ENCODE assay signal across 8 cellular contexts in the genomic region with DNA sequence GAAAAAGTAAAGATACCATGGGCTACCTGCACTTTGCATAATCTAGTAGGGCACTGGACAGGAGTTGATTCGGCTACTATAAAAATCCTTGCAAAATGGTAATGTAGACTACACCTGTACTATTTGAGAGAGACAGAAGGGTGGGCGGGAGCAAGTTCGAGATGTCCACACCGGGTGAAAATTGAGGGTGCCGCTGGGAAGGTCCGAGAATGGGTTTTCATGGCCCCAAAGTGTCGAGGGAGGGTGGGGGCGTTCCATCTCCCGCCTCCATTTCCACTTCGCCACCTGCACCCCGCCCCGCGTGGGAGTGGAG. TPM values are rescaled to one million over a fixed set of nuclear protein-coding genes. Genes with fewer than 3 reads are reported as not detected.
DNase-seq lines count a peak whose midpoint lies in the region; ATAC-seq and TF ChIP-seq lines count a peak whose summit lies in the region.

No MANE protein-coding gene starts in this region.

- H3K9ac ChIP-seq in iPS-18a (ENCODE audit: low read length) (peak overlapping the region; percentile 79), subcutaneous abdominal adipose tissue (ENCODE audit: low read length in 5 of 5) (peak overlapping the region; percentile 80 to 95 (median 92))

- H3K36me3 ChIP-seq in BJ (ENCODE audit: control insufficient read depth, insufficient read depth, low read length) (no peaks in the 10 kb centered on the region; the same call in 1 of the 2 replicates), iPS-18a (ENCODE audit: control insufficient read depth, low read depth, low read length) (no peaks in the 10 kb centered on the region), subcutaneous abdominal adipose tissue (ENCODE audit: control insufficient read depth in 5 of 5, insufficient read depth in 5 of 5, low read length in 5 of 5) (peaks cover 0 to 3% (median 0%) of the 10 kb centered on the region in 5 donors)

- H3K4me1 Mint-ChIP-seq in activated CD4-positive, alpha-beta memory T cell treated with anti-CD3 and anti-CD28 coated beads for 36 hours (ENCODE audit: low read depth) = peaks cover 29% of the 10 kb centered on the region

- H3K36me3 Mint-ChIP-seq in activated CD4-positive, alpha-beta memory T cell treated with anti-CD3 and anti-CD28 coated beads for 36 hours = peaks cover 7% of the 10 kb centered on the region

- H3K4me3 Mint-ChIP-seq in activated CD4-positive, alpha-beta memory T cell treated with anti-CD3 and anti-CD28 coated beads for 36 hours = peak overlapping the region; percentile 90

- H3K27me3 Mint-ChIP-seq in activated CD4-positive, alpha-beta memory T cell treated with anti-CD3 and anti-CD28 coated beads for 36 hours = no peaks in the 10 kb centered on the region

- DNase-seq in BJ (ENCODE audit: low read depth) (no peak), HFF-Myc (ENCODE audit: extremely low read depth, low read depth) (no peak)
- no peak for DNase-seq in activated CD4-positive, alpha-beta memory T cell treated with anti-CD3 and anti-CD28 coated beads for 36 hours
- no peak for DNase-seq in activated CD8-positive, alpha-beta memory T cell treated with anti-CD3 and anti-CD28 coated beads, Interleukin-2, amount 50 U/mL, for 4 hours

- TF ChIP-seq CTCF in BJ (IDR thresholded peaks at IDR 0.05; ENCODE audit: insufficient read depth, low read depth, low read length) (no peak), HFF-Myc (IDR thresholded peaks at IDR 0.05; ENCODE audit: low read depth, low read length, missing control alignments) (no peak)

- POLR2A ChIA-PET in BJ (lab: Charles Lee) = no interaction called here
- POLR2A ChIA-PET in activated CD4-positive, alpha-beta memory T cell treated with anti-CD3 and anti-CD28 coated beads for 36 hours (lab: Charles Lee) = no interaction called here

- H3K4me1 ChIP-seq in iPS-18a (ENCODE audit: control insufficient read depth, low read depth, low read length) (peaks cover 8% of the 10 kb centered on the region), subcutaneous abdominal adipose tissue (ENCODE audit: control insufficient read depth in 5 of 5, insufficient read depth in 5 of 5, low read length in 5 of 5) (peaks cover 3 to 23% (median 18%) of the 10 kb centered on the region in 5 donors)

- H3K27me3 ChIP-seq in BJ (ENCODE audit: control insufficient read depth, insufficient read depth, low read length) = no peaks in the 10 kb centered on the region
- no peaks in the 10 kb centered on the region for H3K27me3 ChIP-seq in iPS-18a (ENCODE audit: control insufficient read depth, insufficient read depth, low read length)
- no peaks in the 10 kb centered on the region for H3K27me3 ChIP-seq in subcutaneous abdominal adipose tissue (ENCODE audit: control insufficient read depth in 5 of 5, insufficient read depth in 4 of 5, low read length in 5 of 5)

- peak overlapping the region; percentile 87 for H3K27ac Mint-ChIP-seq in activated CD4-positive, alpha-beta memory T cell treated with anti-CD3 and anti-CD28 coated beads for 36 hours

- intact Hi-C loops in activated CD4-positive, alpha-beta memory T cell treated with anti-CD3 and anti-CD28 coated beads for 36 hours (cut with micrococcal nuclease) = loop anchor here (1.0 to 2.0 kb wide), 3 partner anchors 38 to 788 kb away; partner anchors contain the start of gene CFL2

- H3K9me3 Mint-ChIP-seq in activated CD4-positive, alpha-beta memory T cell treated with anti-CD3 and anti-CD28 coated beads for 36 hours = no peaks in the 10 kb centered on the region

- no peak overlapping the region for H3K27ac ChIP-seq in iPS-18a (ENCODE audit: low read length)
- peak overlapping the region; percentile 80 for H3K27ac ChIP-seq in subcutaneous abdominal adipose tissue (ENCODE audit: low read depth, low read length)

- H3K4me3 ChIP-seq in BJ (ENCODE audit: low read depth, low read length) (peak overlapping the region; percentile 99), HFF-Myc (replicated peaks; ENCODE audit: low read depth, low read length) (peak overlapping the region; percentile 87), iPS-18a (ENCODE audit: low read length) (peak overlapping the region; percentile 91), subcutaneous abdominal adipose tissue (ENCODE audit: low read depth in 1 of 5, low read length in 5 of 5) (peak overlapping the region; percentile 76 to 98 (median 91))

- CTCF ChIA-PET in BJ (lab: Yijun Ruan, JAX) = no interaction called here
- CTCF ChIA-PET in activated CD4-positive, alpha-beta memory T cell treated with anti-CD3 and anti-CD28 coated beads for 36 hours (lab: Charles Lee) = no interaction called here

- ATAC-seq in HG03025 (IDR thresholded peaks at IDR 0.05; ENCODE audit: low FRiP score, unreplicated experiment) = no peak
- ATAC-seq in GM21723 (IDR thresholded peaks at IDR 0.05; ENCODE audit: unreplicated experiment) = no peak

- no peaks in the 10 kb centered on the region for H3K9me3 ChIP-seq in iPS-18a (ENCODE audit: control insufficient read depth, low read depth, low read length)
- H3K9me3 ChIP-seq in subcutaneous abdominal adipose tissue (ENCODE audit: control insufficient read depth in 5 of 5, low read length in 5 of 5) = no peaks in the 10 kb centered on the region

RNA-seq across cellular contexts. Expression of gene SNX6, which starts 0.6 kb away (rescaled TPM):
- polyA plus RNA-seq in BJ (2011; rRNA removed) = 59.7 and 129 TPM in 2 replicates
- 19.0 and 20.2 TPM in 2 replicates for polyA minus RNA-seq in BJ (2011; rRNA and poly(A)+ RNA removed)
- 10 to 100 TPM; 82.0 to 86.9 TPM for total RNA-seq in activated CD4-positive, alpha-beta memory T cell treated with anti-CD3 and anti-CD28 coated beads for 36 hours
